ENCODE assay signal across 1 cellular context in the genomic region with DNA sequence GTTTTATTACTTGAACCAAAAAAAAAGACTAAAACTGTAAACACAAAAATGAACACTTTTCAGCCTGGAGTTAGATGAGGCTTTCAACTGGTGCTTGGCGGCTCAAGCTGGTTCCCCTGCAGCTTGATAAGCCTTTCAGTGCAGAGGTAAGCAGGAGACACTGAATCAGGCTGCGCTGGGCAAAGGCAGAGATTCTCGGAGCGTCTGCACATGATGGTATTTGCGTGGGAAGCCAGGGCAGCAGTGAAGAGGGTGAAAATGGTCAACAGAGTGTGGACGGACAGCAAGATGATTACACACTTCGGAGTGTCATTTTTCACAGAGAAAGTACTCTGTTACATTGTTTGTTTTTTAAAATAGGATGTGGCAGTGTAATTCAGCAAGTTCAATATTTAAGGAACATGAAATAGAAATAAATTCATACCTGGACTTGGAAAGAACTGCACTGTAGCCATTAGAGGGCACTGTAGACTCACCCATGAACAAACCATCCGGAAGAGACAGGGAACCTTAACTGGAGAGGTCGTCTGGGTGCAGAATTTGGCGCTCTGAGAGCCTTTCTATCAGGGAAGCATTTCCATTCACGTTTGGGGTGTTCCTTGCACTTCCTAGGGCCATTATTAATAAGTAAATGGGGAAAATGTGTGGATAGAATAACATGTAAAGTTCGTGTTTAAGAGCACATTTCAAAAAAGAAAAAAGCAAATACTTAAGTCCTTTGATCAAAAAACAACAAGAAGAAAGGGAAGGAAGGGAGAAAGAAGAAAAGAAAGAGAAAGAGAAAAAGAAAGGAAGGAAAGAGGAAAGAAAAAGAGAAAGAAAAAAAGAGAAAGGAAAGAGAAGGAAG.
TF ChIP-seq lines count a peak whose summit lies in the region.

No MANE protein-coding gene starts in this region.

TF ChIP-seq in GM23338, 12 proteins besides CTCF, POLR2A, EP300 and RAD21 (continued from another document):
- TF ChIP-seq, protein P1, sequence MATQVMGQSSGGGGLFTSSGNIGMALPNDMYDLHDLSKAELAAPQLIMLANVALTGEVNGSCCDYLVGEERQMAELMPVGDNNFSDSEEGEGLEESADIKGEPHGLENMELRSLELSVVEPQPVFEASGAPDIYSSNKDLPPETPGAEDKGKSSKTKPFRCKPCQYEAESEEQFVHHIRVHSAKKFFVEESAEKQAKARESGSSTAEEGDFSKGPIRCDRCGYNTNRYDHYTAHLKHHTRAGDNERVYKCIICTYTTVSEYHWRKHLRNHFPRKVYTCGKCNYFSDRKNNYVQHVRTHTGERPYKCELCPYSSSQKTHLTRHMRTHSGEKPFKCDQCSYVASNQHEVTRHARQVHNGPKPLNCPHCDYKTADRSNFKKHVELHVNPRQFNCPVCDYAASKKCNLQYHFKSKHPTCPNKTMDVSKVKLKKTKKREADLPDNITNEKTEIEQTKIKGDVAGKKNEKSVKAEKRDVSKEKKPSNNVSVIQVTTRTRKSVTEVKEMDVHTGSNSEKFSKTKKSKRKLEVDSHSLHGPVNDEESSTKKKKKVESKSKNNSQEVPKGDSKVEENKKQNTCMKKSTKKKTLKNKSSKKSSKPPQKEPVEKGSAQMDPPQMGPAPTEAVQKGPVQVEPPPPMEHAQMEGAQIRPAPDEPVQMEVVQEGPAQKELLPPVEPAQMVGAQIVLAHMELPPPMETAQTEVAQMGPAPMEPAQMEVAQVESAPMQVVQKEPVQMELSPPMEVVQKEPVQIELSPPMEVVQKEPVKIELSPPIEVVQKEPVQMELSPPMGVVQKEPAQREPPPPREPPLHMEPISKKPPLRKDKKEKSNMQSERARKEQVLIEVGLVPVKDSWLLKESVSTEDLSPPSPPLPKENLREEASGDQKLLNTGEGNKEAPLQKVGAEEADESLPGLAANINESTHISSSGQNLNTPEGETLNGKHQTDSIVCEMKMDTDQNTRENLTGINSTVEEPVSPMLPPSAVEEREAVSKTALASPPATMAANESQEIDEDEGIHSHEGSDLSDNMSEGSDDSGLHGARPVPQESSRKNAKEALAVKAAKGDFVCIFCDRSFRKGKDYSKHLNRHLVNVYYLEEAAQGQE (IDR thresholded peaks at IDR 0.05; ENCODE audit: unreplicated experiment), result no peak
- TF ChIP-seq EZH2 (IDR thresholded peaks at IDR 0.05; ENCODE audit: low read depth, unreplicated experiment) (no peak), EZH2phosphoT487 (IDR thresholded peaks at IDR 0.05; ENCODE audit: unreplicated experiment) (no peak), CREB1 (CRISPR knock-in tag; IDR thresholded peaks at IDR 0.05; ENCODE audit: low read depth) (no peak)
